Comparison of ENCODE assay signal across 1 cellular context in genomic region chr4:125357675-125358074, GRCh38.
A peak's percentile ranks its signal among the peaks of the same experiment; 100 is the strongest.
TF ChIP-seq lines count a peak whose summit lies in the region.

No MANE protein-coding gene starts in this region.

TF ChIP-seq in H1, 55 proteins besides CTCF, POLR2A, EP300 and RAD21 (continued from another document):
- TF ChIP-seq CHD7 (IDR thresholded peaks at IDR 0.05; ENCODE audit: insufficient replicate concordance, low read length) (peak; percentile 96), PHF8 (conservative IDR thresholded peaks at IDR 0.05; ENCODE audit: low read depth, low read length) (no peak), FOSL1 (IDR thresholded peaks at IDR 0.05; ENCODE audit: insufficient read depth, low read depth, low read length) (no peak), ATF2 (IDR thresholded peaks at IDR 0.05; ENCODE audit: low read length) (no peak), BACH1 (IDR thresholded peaks at IDR 0.05; ENCODE audit: low read length) (no peak), GTF2F1 (IDR thresholded peaks at IDR 0.05; ENCODE audit: borderline replicate concordance, low read depth, low read length) (no peak), SRF (IDR thresholded peaks at IDR 0.05; ENCODE audit: low read depth, low read length) (no peak), BCL11A (IDR thresholded peaks at IDR 0.05; ENCODE audit: low read depth in 2 of 2, low read length in 2 of 2) (peak; percentile 44 to 89), NRF1 (IDR thresholded peaks at IDR 0.05; ENCODE audit: low read depth, low read length) (no peak), CHD2 (IDR thresholded peaks at IDR 0.05; ENCODE audit: low read length) (no peak), SP1 (IDR thresholded peaks at IDR 0.05; ENCODE audit: low read depth, low read length) (peak; percentile 61), ASH2L (IDR thresholded peaks at IDR 0.05; ENCODE audit: low read length) (no peak), TAF1 (IDR thresholded peaks at IDR 0.05; ENCODE audit: low read depth, low read length) (no peak), ATF3 (IDR thresholded peaks at IDR 0.05; ENCODE audit: insufficient read depth, low read depth, low read length) (no peak), RNF2 (IDR thresholded peaks at IDR 0.05; ENCODE audit: borderline replicate concordance, low read depth, low read length, missing control alignments, poor library complexity, severe bottlenecking) (no peak), MAX (IDR thresholded peaks at IDR 0.05) (0 out of 2 replicates have a peak, but pooled peaks have one; percentile 19), CTBP2 (IDR thresholded peaks at IDR 0.05; ENCODE audit: borderline replicate concordance, insufficient read depth, insufficient read length, low read length) (no peak), TAF7 (optimal IDR thresholded peaks at IDR 0.05; ENCODE audit: borderline replicate concordance, low read depth, low read length) (no peak), RFX5 (IDR thresholded peaks at IDR 0.05; ENCODE audit: borderline replicate concordance, low read depth, low read length) (no peak), RBBP5 (IDR thresholded peaks at IDR 0.05; ENCODE audit: borderline replicate concordance, low read depth, low read length) (no peak), EGR1 (IDR thresholded peaks at IDR 0.05; ENCODE audit: borderline replicate concordance, low read depth, low read length) (no peak), SAP30 (IDR thresholded peaks at IDR 0.05; ENCODE audit: insufficient read depth, insufficient replicate concordance, low read length) (no peak), SIN3A (conservative IDR thresholded peaks at IDR 0.05 in 1 of 2, IDR thresholded peaks at IDR 0.05 in 1 of 2; ENCODE audit: low read depth in 1 of 2, low read length in 2 of 2) (0 out of 4 replicates have a peak, but pooled peaks have one; percentile 48 to 61), HDAC6 (IDR thresholded peaks at IDR 0.05; ENCODE audit: low read depth, low read length) (no peak), NANOG (IDR thresholded peaks at IDR 0.05; ENCODE audit: insufficient read depth, low read depth, low read length, poor library complexity, severe bottlenecking) (peak; percentile 94), CREB1 (IDR thresholded peaks at IDR 0.05) (no peak), TEAD4 (IDR thresholded peaks at IDR 0.05; ENCODE audit: low read depth, low read length) (no peak; the same call in 1 of the 2 replicates), SIRT6 (IDR thresholded peaks at IDR 0.05; ENCODE audit: low read length) (no peak), E2F6 (IDR thresholded peaks at IDR 0.05) (no peak), KDM1A (IDR thresholded peaks at IDR 0.05; ENCODE audit: borderline replicate concordance, low read length) (no peak), SP4 (IDR thresholded peaks at IDR 0.05; ENCODE audit: low read length) (no peak), TBP (IDR thresholded peaks at IDR 0.05; ENCODE audit: low read depth, low read length) (no peak), HDAC2 (IDR thresholded peaks at IDR 0.05; ENCODE audit: borderline replicate concordance in 1 of 2, low read depth in 2 of 2, low read length in 2 of 2) (peak in 1 of 2 experiments; percentile 73; a peak in 1 of 4 replicates), KDM5A (IDR thresholded peaks at IDR 0.05; ENCODE audit: low read length) (no peak), YY1 (IDR thresholded peaks at IDR 0.05; ENCODE audit: low read depth, low read length) (no peak)
TF ChIP-seq in H1: peak in this region for 8.
